Comparison of ENCODE assay signal across 21 cellular contexts in genomic region chr4:162767090-162767489, GRCh38.
DNase-seq lines count a peak whose midpoint lies in the region; ATAC-seq, FAIRE-seq and TF ChIP-seq lines count a peak whose summit lies in the region.
"Had no signal": no experiment of that assay in that cellular context is flagged by ENCODE, and none has a peak within 500 bp of the region (broad histone marks: within the 10 kb centered on the region; RNA-seq: fewer than 3 reads in every experiment).

No MANE protein-coding gene starts in this region.

- H3K4me3 ChIP-seq in liver (ENCODE audit: low read depth in 1 of 3, low read length in 3 of 3) (no peak overlapping the region), HepG2 (replicated peaks in 1 of 3; ENCODE audit: insufficient read depth in 1 of 3, low read depth in 2 of 3, low read length in 3 of 3) (no peak overlapping the region), OCI-LY3 (ENCODE audit: low read length) (no peak overlapping the region), right lobe of liver (no peak overlapping the region), spleen (no peak overlapping the region)
- H3K4me3 ChIP-seq: BLaER1 had no signal

- H3K4me2 ChIP-seq in HepG2 (ENCODE audit: low read depth, low read length) (no peak overlapping the region), OCI-LY3 (ENCODE audit: low read length) (peak overlapping the region; percentile 21)
- H3K4me2 ChIP-seq: BLaER1 had no signal

- H3K27ac ChIP-seq in liver (ENCODE audit: low read depth in 1 of 2, low read length in 2 of 2) (no peak overlapping the region), HepG2 (ENCODE audit: extremely low read length, insufficient read depth, low read length) (no peak overlapping the region), OCI-LY3 (ENCODE audit: low read length) (no peak overlapping the region), right lobe of liver (no peak overlapping the region), spleen (no peak overlapping the region)
- H3K27ac ChIP-seq: BLaER1 had no signal

- TF ChIP-seq RAD21 in liver (IDR thresholded peaks at IDR 0.05) (no peak), HepG2 (CRISPR knock-in tag; IDR thresholded peaks at IDR 0.05) (no peak)

- TF ChIP-seq CTCF in liver (IDR thresholded peaks at IDR 0.05; ENCODE audit: low read depth, low read length, missing input control), result no peak
- no peak for TF ChIP-seq CTCF in HepG2 (CRISPR knock-in tag; IDR thresholded peaks at IDR 0.05)
- TF ChIP-seq CTCF in OCI-LY3 (IDR thresholded peaks at IDR 0.05; ENCODE audit: low read depth, low read length), result no peak
- no peak for TF ChIP-seq CTCF in right lobe of liver (IDR thresholded peaks at IDR 0.05)
- TF ChIP-seq CTCF in spleen (IDR thresholded peaks at IDR 0.05 in 8 of 11, conservative IDR thresholded peaks at IDR 0.05 in 3 of 11), result no peak

- 30% methylated on average over 3 of the region's 3 CpGs for WGBS in liver
- 0% methylated on average over 3 of the region's 3 CpGs for WGBS in HepG2 (ENCODE audit: low lambda C conversion rate)
- 24% methylated on average over 3 of the region's 3 CpGs for WGBS in right lobe of liver (ENCODE audit: insufficient coverage, low coverage, low lambda C conversion rate, missing lambda C conversion rate)
- 60 to 86% (median 74%) methylated on average over 3 of the region's 3 CpGs for WGBS in spleen, 5 donors

- no peak for DNase-seq in HepG2 (ENCODE audit: low spot score)
- DNase-seq in right lobe of liver, result no peak
- DNase-seq in iPS-NIHi11 (ENCODE audit: low spot score), result no peak
- DNase-seq in spleen, result no peak
- DNase-seq: 8988T; ACHN; BE2C; C1 segment of cervical spinal cord; CD4-positive, alpha-beta memory T cell; CD4-positive, CD25-positive, alpha-beta regulatory T cell; CD8-positive, alpha-beta memory T cell; COR-L47; DMS79 treated with DMSO at 0.1 percent for 48 hours; GF-D8 had no signal

- no peaks in the 10 kb centered on the region for H4K20me1 ChIP-seq in HepG2 (ENCODE audit: insufficient read depth, low read length)
- H4K20me1 ChIP-seq in OCI-LY3 (ENCODE audit: insufficient read depth, low read length), result no peaks in the 10 kb centered on the region
- H4K20me1 ChIP-seq: BLaER1 had no signal

- no peak for FAIRE-seq in HepG2 (lab: Jason Lieb, UNC)
- FAIRE-seq: A204.1, G401.6, GM12891, GM19239 had no signal

- H2AFZ ChIP-seq in HepG2 (ENCODE audit: low read length), result no peak overlapping the region
- no peak overlapping the region for H2AFZ ChIP-seq in OCI-LY3 (ENCODE audit: low read depth, low read length)

- H3K36me3 ChIP-seq in liver (ENCODE audit: control insufficient read depth in 4 of 4, insufficient read depth in 3 of 4, low read depth in 1 of 4, low read length in 3 of 4) (no peaks in the 10 kb centered on the region), HepG2 (replicated peaks in 1 of 2; ENCODE audit: control insufficient read depth in 1 of 2, insufficient read depth in 2 of 2, low read length in 2 of 2) (no peaks in the 10 kb centered on the region), OCI-LY3 (replicated peaks; ENCODE audit: low read depth, low read length) (no peaks in the 10 kb centered on the region), right lobe of liver (no peaks in the 10 kb centered on the region), spleen (no peaks in the 10 kb centered on the region)
- H3K36me3 ChIP-seq: BE2C, BLaER1 had no signal

- POLR2A ChIA-PET in HepG2 (lab: Yijun Ruan, JAX), result no interaction called here

- in situ Hi-C loops in HepG2 (cut with HindIII; ENCODE audit: extremely low pct_ligation_motif_present, low pct_unique_long_range_greater_than_20kb), result no loop called here

- intact Hi-C loops in HepG2 (cut with micrococcal nuclease; ENCODE audit: unreplicated experiment), result no loop called here
- intact Hi-C loops in right lobe of liver (cut with DNase I), result no loop called here
- intact Hi-C loops in spleen (cut with DNase I; ENCODE audit: low total_unique reads), result no loop called here

- H3K9me3 ChIP-seq in liver (ENCODE audit: control insufficient read depth in 4 of 4, low read length in 3 of 4) (no peaks in the 10 kb centered on the region), HepG2 (ENCODE audit: low read length) (no peaks in the 10 kb centered on the region), OCI-LY3 (ENCODE audit: insufficient read depth, low read length) (no peaks in the 10 kb centered on the region), right lobe of liver (no peaks in the 10 kb centered on the region), spleen (no peaks in the 10 kb centered on the region)
- H3K9me3 ChIP-seq: BE2C, BLaER1 had no signal

- H3K79me2 ChIP-seq in HepG2 (ENCODE audit: insufficient read depth, low read length), result no peaks in the 10 kb centered on the region
- H3K79me2 ChIP-seq in OCI-LY3 (ENCODE audit: low read length), result no peaks in the 10 kb centered on the region

- CTCF ChIA-PET in HepG2 (lab: Yijun Ruan, JAX; ENCODE audit: low intra/inter-chr PET ratio, low total read pairs), result no interaction called here

- TF ChIP-seq EP300 in HepG2 (IDR thresholded peaks at IDR 0.05; ENCODE audit: low read depth in 2 of 2, low read length in 2 of 2) (no peak), HepG2 (CRISPR knock-in tag; IDR thresholded peaks at IDR 0.05; ENCODE audit: borderline replicate concordance) (no peak)

- H3K4me1 ChIP-seq in liver (ENCODE audit: control insufficient read depth in 4 of 4, insufficient read depth in 4 of 4, low read length in 3 of 4), result peaks cover 0 to 3% (median 1%) of the 10 kb centered on the region in 4 donors
- H3K4me1 ChIP-seq in HepG2 (ENCODE audit: insufficient read depth, low read length), result no peaks in the 10 kb centered on the region
- peaks cover 22% of the 10 kb centered on the region for H3K4me1 ChIP-seq in OCI-LY3 (ENCODE audit: low read length)
- no peaks in the 10 kb centered on the region for H3K4me1 ChIP-seq in right lobe of liver
- no peaks in the 10 kb centered on the region for H3K4me1 ChIP-seq in spleen
- H3K4me1 ChIP-seq: BE2C, BLaER1 had no signal

- H3K9ac ChIP-seq in liver (ENCODE audit: low read depth in 1 of 2, low read length in 2 of 2) (no peak overlapping the region), HepG2 (ENCODE audit: insufficient read depth, low read depth, low read length) (no peak overlapping the region), OCI-LY3 (ENCODE audit: low read length) (no peak overlapping the region)
- H3K9ac ChIP-seq: BLaER1 had no signal

- peaks cover 0 to 2% (median 0%) of the 10 kb centered on the region in 4 donors for H3K27me3 ChIP-seq in liver (ENCODE audit: control insufficient read depth in 4 of 4, insufficient read depth in 4 of 4, low read length in 3 of 4)
- H3K27me3 ChIP-seq in HepG2 (ENCODE audit: control insufficient read depth in 1 of 2, insufficient read depth in 2 of 2, low read length in 2 of 2), result no peaks in the 10 kb centered on the region
- H3K27me3 ChIP-seq in OCI-LY3 (ENCODE audit: low read depth, low read length), result no peaks in the 10 kb centered on the region
- H3K27me3 ChIP-seq in right lobe of liver, result no peaks in the 10 kb centered on the region
- H3K27me3 ChIP-seq in spleen (replicated peaks in 1 of 7), result no peaks in the 10 kb centered on the region
- H3K27me3 ChIP-seq: BE2C, BLaER1 had no signal

- BruUV-seq in HepG2 (replicated peaks; lab: Mats Ljungman, UMichigan), result no TSS peak

- ATAC-seq in HepG2 (no peak), right lobe of liver (peak in 3 of 4 donors; percentile 53 to 66 (median 57))

- TF ChIP-seq POLR2A in HepG2 (IDR thresholded peaks at IDR 0.05; ENCODE audit: insufficient read depth in 1 of 2, low read depth in 2 of 2, low read length in 2 of 2) (no peak), right lobe of liver (IDR thresholded peaks at IDR 0.05) (no peak), spleen (IDR thresholded peaks at IDR 0.05) (no peak)

TF ChIP-seq in liver, 16 proteins besides CTCF, POLR2A, EP300 and RAD21:
- peak; percentile 22 to 53 for TF ChIP-seq RXRA (IDR thresholded peaks at IDR 0.05)
- TF ChIP-seq HNF4A (conservative IDR thresholded peaks at IDR 0.05), result no peak

TF ChIP-seq in HepG2, 621 proteins besides CTCF, POLR2A, EP300 and RAD21:
- TF ChIP-seq POLR2AphosphoS2 (IDR thresholded peaks at IDR 0.05; ENCODE audit: low read depth, low read length) (no peak), ZNF775 (CRISPR knock-in tag; IDR thresholded peaks at IDR 0.05; ENCODE audit: borderline replicate concordance) (no peak)
